In the genomic region with DNA sequence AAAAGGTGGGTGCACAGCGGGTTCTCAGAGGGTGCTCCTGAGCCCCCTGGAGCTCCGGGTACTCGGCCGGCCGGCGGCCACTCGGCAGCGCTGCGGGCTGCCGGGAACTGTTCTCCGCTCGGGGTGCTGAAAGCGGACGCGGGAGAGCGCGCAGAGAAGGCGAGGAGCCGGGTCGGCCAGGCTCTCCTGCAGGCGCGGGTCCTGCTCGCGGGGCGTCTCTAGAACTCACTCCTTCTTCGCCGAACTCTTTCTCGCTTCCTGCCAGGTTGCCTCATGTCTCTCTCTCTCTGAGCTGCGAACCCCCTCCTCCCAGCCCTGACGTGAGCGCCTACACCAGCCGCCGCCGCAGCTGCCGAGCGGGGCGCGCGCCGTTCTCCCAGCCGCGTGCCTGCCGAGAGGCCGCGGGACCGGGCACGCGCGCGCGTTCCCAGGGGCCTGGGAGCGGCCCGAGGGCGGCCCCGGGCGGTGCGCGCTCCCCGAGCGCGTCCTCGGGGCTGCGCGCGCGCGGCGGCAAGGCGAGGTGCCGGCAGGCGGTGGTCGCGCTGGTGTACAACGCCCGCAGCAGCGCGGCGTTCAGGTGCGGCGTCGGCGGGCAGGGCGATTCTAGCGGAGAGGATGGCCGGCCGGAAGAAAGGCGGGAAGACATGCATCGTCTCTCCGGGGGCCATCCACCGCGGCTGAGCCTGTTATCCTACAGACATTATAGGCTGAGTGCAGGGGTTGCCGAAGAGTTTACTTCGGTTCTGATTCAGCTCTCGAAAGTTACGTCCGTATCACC, we compare ENCODE assay signal across 8 cellular contexts. TPM values are rescaled to one million over a fixed set of nuclear protein-coding genes. Genes with fewer than 3 reads are reported as not detected.
A peak's percentile ranks its signal among the peaks of the same experiment; 100 is the strongest.
DNase-seq lines count a peak whose midpoint lies in the region; ATAC-seq and TF ChIP-seq lines count a peak whose summit lies in the region.

Gene PEX5L (minus strand): TSS at position 260 of the 778 bp plus-strand sequence. CDS start 338 bp downstream, outside the sequence.

- H3K27ac Mint-ChIP-seq in Calu3 (ENCODE audit: unreplicated experiment) (no peak within 1 kb of the TSS), immature natural killer cell (no peak within 1 kb of the TSS)

- DNase-seq in Calu3 (no peak), NCI-H748 treated with DMSO at 0.1 percent for 48 hours (lab: John Stamatoyannopoulos, UW) (peak; percentile 73), astrocyte of the cerebellum (ENCODE audit: low read depth) (peak; percentile 9), immature natural killer cell (no peak)
- DNase-seq in stimulated activated CD4-positive, alpha-beta T cell treated with anti-CD3 and anti-CD28 coated beads, Interleukin-2, amount 100 ng/mL, for 24 hours = peak; percentile 21 to 50
- DNase-seq in stimulated activated naive CD4-positive, alpha-beta T cell treated with Interleukin-2 at 50 U/mL for 16 hours (lab: John Stamatoyannopoulos, UW) = no peak

- H3K4me1 Mint-ChIP-seq in Calu3 (ENCODE audit: low read depth, unreplicated experiment) (no peaks in the 10 kb centered on the region), immature natural killer cell (peaks cover 4 to 6% of the 10 kb centered on the region in 2 donors)

- no peaks in the 10 kb centered on the region for H3K9me3 Mint-ChIP-seq in Calu3 (ENCODE audit: low read depth, unreplicated experiment)
- peaks cover 3 to 47% (median 20%) of the 10 kb centered on the region in 6 donors for H3K9me3 Mint-ChIP-seq in immature natural killer cell

- H3K27me3 Mint-ChIP-seq in Calu3 (ENCODE audit: unreplicated experiment) (peaks cover 42% of the 10 kb centered on the region), immature natural killer cell (ENCODE audit: low read depth in 3 of 3) (peaks cover 7 to 13% (median 12%) of the 10 kb centered on the region in 3 donors)

- intact Hi-C loops in Calu3 (cut with micrococcal nuclease; ENCODE audit: unreplicated experiment) = no loop called here

- TF ChIP-seq CTCF in Calu3 (IDR thresholded peaks at IDR 0.05; ENCODE audit: unreplicated experiment) (no peak), astrocyte of the cerebellum (IDR thresholded peaks at IDR 0.05; ENCODE audit: low read depth, low read length, missing control alignments) (no peak)

- ATAC-seq in GM19463 (IDR thresholded peaks at IDR 0.05; ENCODE audit: unreplicated experiment) (peak; percentile 74), HG03520 (IDR thresholded peaks at IDR 0.05; ENCODE audit: unreplicated experiment) (peak; percentile 82)

- CTCF ChIA-PET in Calu3 (lab: Charles Lee) = no interaction called here

- in situ Hi-C loops in astrocyte of the cerebellum (cut with HindIII; ENCODE audit: low sequenced_read_pairs) = no loop called here

- H3K4me3 ChIP-seq in astrocyte of the cerebellum (ENCODE audit: low read depth, low read length) = peak within 1 kb of the TSS; percentile 43

- H3K4me3 Mint-ChIP-seq in Calu3 (ENCODE audit: low read depth, unreplicated experiment) = peak within 1 kb of the TSS; percentile 45
- H3K4me3 Mint-ChIP-seq in immature natural killer cell = peak within 1 kb of the TSS in 3 of 5 donors; percentile 6 to 31 (median 15)

- no peaks in the 10 kb centered on the region for H3K36me3 Mint-ChIP-seq in Calu3 (ENCODE audit: insufficient read depth, unreplicated experiment)
- H3K36me3 Mint-ChIP-seq in immature natural killer cell = peaks cover 0 to 3% (median 3%) of the 10 kb centered on the region in 3 donors

- BruUV-seq in Calu3 (replicated peaks; lab: Mats Ljungman, UMichigan) = no TSS peak

RNA-seq across cellular contexts. Expression of gene PEX5L, which starts in this region (rescaled TPM):
- total RNA-seq in Calu3 (2022) = 0.24 TPM in 1 of 2 replicates, not detected in the other
- not detected for polyA plus RNA-seq in immature natural killer cell

Comparison
In these comparisons a context has a peak if more than half of its experiments do, and no peak if none do; other contexts are left out.
1. DNase-seq: peak in NCI-H748 treated with DMSO at 0.1 percent for 48 hours (single experiment), astrocyte of the cerebellum (single experiment) and stimulated activated CD4-positive, alpha-beta T cell treated with anti-CD3 and anti-CD28 coated beads, Interleukin-2, amount 100 ng/mL, for 24 hours (2 of 2); none in Calu3 (single experiment), immature natural killer cell (0 of 3) and stimulated activated naive CD4-positive, alpha-beta T cell treated with Interleukin-2 at 50 U/mL for 16 hours (single experiment).